Comparison of ENCODE assay signal across 12 cellular contexts in genomic region chr4:24768604-24769003, GRCh38. TPM values are rescaled to one million over a fixed set of nuclear protein-coding genes. Genes with fewer than 3 reads are reported as not detected.
A peak's percentile ranks its signal among the peaks of the same experiment; 100 is the strongest.
DNase-seq lines count a peak whose midpoint lies in the region; ATAC-seq and TF ChIP-seq lines count a peak whose summit lies in the region.
"Had no signal": no experiment of that assay in that cellular context is flagged by ENCODE, and none has a peak within 500 bp of the region (broad histone marks: within the 10 kb centered on the region; RNA-seq: fewer than 3 reads in every experiment).

No MANE protein-coding gene starts in this region.

- H3K36me3 Mint-ChIP-seq in WTC11: no peaks in the 10 kb centered on the region

- peak; percentile 83 for ATAC-seq in GM19324 (IDR thresholded peaks at IDR 0.05; ENCODE audit: low FRiP score, unreplicated experiment)
- peak; percentile 71 for ATAC-seq in HG02610 (IDR thresholded peaks at IDR 0.05; ENCODE audit: unreplicated experiment)
- peak; percentile 72 for ATAC-seq in HG03342 (IDR thresholded peaks at IDR 0.05; ENCODE audit: unreplicated experiment)
- ATAC-seq in WTC11: no peak
- ATAC-seq in sciatic nerve: no peak
- no peak for ATAC-seq in esophagus mucosa
- ATAC-seq: A549 had no signal

- DNase-seq in GM10266 (ENCODE audit: extremely low spot score): peak; percentile 27
- DNase-seq in activated gamma-delta T cell treated with Interleukin-2 at 50 U/mL for 16 hours: no peak
- DNase-seq in WTC11 (ENCODE audit: low spot score): no peak
- no peak for DNase-seq in sciatic nerve (ENCODE audit: low spot score)
- DNase-seq: DMS79, GOT3, SIG-M5 had no signal

- POLR2A ChIA-PET in WTC11 (lab: Charles Lee): interaction anchor here (1.2 kb wide), 1 partner anchor 11 kb away, joined by 4 read pairs; no protein-coding TSS in a partner anchor

- intact Hi-C loops in sciatic nerve (cut with DNase I): no loop called here

- H3K27ac Mint-ChIP-seq in WTC11: no peak overlapping the region

- H3K27me3 Mint-ChIP-seq in WTC11 (ENCODE audit: low read depth): no peaks in the 10 kb centered on the region

- peaks cover 14% of the 10 kb centered on the region for H3K9me3 Mint-ChIP-seq in WTC11

- no peak overlapping the region for H3K4me3 Mint-ChIP-seq in WTC11

- H3K4me1 Mint-ChIP-seq in WTC11: peaks cover 21% of the 10 kb centered on the region

- CTCF ChIA-PET in WTC11 (lab: Charles Lee): no interaction called here

- no peak for TF ChIP-seq CTCF in GM10266 (IDR thresholded peaks at IDR 0.05; ENCODE audit: control insufficient read depth, insufficient read depth, low read depth, missing control alignments)
- TF ChIP-seq CTCF in WTC11 (IDR thresholded peaks at IDR 0.05): no peak

TF ChIP-seq in WTC11, 78 proteins besides CTCF, POLR2A, EP300 and RAD21:
- TF ChIP-seq, protein P1, sequence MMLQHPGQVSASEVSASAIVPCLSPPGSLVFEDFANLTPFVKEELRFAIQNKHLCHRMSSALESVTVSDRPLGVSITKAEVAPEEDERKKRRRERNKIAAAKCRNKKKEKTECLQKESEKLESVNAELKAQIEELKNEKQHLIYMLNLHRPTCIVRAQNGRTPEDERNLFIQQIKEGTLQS (CRISPR knock-in tag; conservative IDR thresholded peaks at IDR 0.05): no peak
- TF ChIP-seq ZNF138 (CRISPR knock-in tag; conservative IDR thresholded peaks at IDR 0.05) (no peak), ZNF263 (CRISPR knock-in tag; IDR thresholded peaks at IDR 0.05; ENCODE audit: low read depth) (no peak), ZNF532 (CRISPR knock-in tag; IDR thresholded peaks at IDR 0.05; ENCODE audit: borderline replicate concordance) (no peak), ZBTB21 (CRISPR knock-in tag; IDR thresholded peaks at IDR 0.05; ENCODE audit: borderline replicate concordance) (no peak), USF1 (CRISPR knock-in tag; IDR thresholded peaks at IDR 0.05) (no peak), NFE2L1 (CRISPR knock-in tag; IDR thresholded peaks at IDR 0.05) (no peak), CREM (CRISPR knock-in tag; IDR thresholded peaks at IDR 0.05) (no peak), ZNF232 (CRISPR knock-in tag; IDR thresholded peaks at IDR 0.05) (no peak), MAX (CRISPR knock-in tag; IDR thresholded peaks at IDR 0.05) (no peak)
- TF ChIP-seq, protein P2, sequence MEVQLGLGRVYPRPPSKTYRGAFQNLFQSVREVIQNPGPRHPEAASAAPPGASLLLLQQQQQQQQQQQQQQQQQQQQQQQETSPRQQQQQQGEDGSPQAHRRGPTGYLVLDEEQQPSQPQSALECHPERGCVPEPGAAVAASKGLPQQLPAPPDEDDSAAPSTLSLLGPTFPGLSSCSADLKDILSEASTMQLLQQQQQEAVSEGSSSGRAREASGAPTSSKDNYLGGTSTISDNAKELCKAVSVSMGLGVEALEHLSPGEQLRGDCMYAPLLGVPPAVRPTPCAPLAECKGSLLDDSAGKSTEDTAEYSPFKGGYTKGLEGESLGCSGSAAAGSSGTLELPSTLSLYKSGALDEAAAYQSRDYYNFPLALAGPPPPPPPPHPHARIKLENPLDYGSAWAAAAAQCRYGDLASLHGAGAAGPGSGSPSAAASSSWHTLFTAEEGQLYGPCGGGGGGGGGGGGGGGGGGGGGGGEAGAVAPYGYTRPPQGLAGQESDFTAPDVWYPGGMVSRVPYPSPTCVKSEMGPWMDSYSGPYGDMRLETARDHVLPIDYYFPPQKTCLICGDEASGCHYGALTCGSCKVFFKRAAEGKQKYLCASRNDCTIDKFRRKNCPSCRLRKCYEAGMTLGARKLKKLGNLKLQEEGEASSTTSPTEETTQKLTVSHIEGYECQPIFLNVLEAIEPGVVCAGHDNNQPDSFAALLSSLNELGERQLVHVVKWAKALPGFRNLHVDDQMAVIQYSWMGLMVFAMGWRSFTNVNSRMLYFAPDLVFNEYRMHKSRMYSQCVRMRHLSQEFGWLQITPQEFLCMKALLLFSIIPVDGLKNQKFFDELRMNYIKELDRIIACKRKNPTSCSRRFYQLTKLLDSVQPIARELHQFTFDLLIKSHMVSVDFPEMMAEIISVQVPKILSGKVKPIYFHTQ (CRISPR knock-in tag; IDR thresholded peaks at IDR 0.05): no peak

RNA-seq across cellular contexts. Expression of gene SOD3, which starts 26.8 kb away (rescaled TPM):
- 4.1 to 8.2 TPM (median 8.0 TPM) in 3 replicates for total RNA-seq in WTC11 (2021)
- total RNA-seq in sciatic nerve: 178 TPM
- total RNA-seq in esophagus mucosa: 3.4 TPM

Comparison
In these comparisons a context has a peak if more than half of its experiments do, and no peak if none do; other contexts are left out.
1. ATAC-seq: peak in GM19324 (single experiment), HG02610 (single experiment) and HG03342 (single experiment); none in WTC11 (single experiment), sciatic nerve (single experiment) and esophagus mucosa (single experiment).
2. RNA of gene SOD3, which starts 26.8 kb away (total RNA-seq): 178 TPM in sciatic nerve (single experiment); 4.1 to 8.2 TPM in WTC11 and 3.4 TPM in esophagus mucosa (single experiment); every median in the first group is over 10 times any median in the second.